Comparison of ENCODE assay signal across 20 cellular contexts in the genomic region with DNA sequence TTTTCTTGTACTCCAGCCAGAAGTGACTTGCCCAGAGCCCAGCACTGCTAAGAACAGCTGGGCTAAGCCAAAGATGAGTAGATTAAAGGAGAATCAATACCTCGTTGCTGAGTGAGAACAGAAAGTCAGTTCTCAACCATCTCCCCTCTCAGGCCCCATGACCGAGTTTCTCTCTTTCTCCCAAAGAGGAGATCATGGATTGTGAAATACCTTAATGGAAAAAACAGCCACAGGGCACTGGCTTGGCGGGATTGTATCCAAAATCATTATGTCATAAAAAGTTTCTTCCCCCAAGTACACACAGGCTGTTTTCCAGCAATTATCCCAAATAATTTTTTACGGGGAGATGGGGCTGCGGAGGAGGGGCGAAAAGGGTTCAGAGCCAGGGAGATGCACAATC.
DNase-seq lines count a peak whose midpoint lies in the region; ATAC-seq, FAIRE-seq and TF ChIP-seq lines count a peak whose summit lies in the region.
"Had no signal": no experiment of that assay in that cellular context is flagged by ENCODE, and none has a peak within 500 bp of the region (broad histone marks: within the 10 kb centered on the region; RNA-seq: fewer than 3 reads in every experiment).

No MANE protein-coding gene starts in this region.

- no peaks in the 10 kb centered on the region for H3K36me3 ChIP-seq in PC-9 (ENCODE audit: low read depth)
- H3K36me3 ChIP-seq: MG63 had no signal

- no peaks in the 10 kb centered on the region for H3K79me2 ChIP-seq in PC-9 (ENCODE audit: low read depth)

- H3K4me3 ChIP-seq in PC-9 = no peak overlapping the region
- H3K4me3 ChIP-seq in fibroblast of pulmonary artery (replicated peaks; ENCODE audit: low read depth, low read length) = no peak overlapping the region
- H3K4me3 ChIP-seq: GM12878, MG63, testis had no signal

- H2AFZ ChIP-seq in PC-9 = no peak overlapping the region

- H3K27me3 ChIP-seq in PC-9 (ENCODE audit: insufficient read depth, low read depth) = no peaks in the 10 kb centered on the region
- H3K27me3 ChIP-seq: MG63, testis had no signal

- POLR2A ChIA-PET in PC-9 (lab: Charles Lee; ENCODE audit: unreplicated experiment) = no interaction called here

- peaks cover 42% of the 10 kb centered on the region for H3K4me1 ChIP-seq in PC-9 (replicated peaks; ENCODE audit: insufficient read depth)
- H3K4me1 ChIP-seq: testis had no signal

- no peak for FAIRE-seq in D721Med (lab: Jason Lieb, UNC)

- DNase-seq in D341Med (ENCODE audit: low spot score) (peak; percentile 4), PC-9 (peak in 1 of 2 experiments; percentile 37), fibroblast of pulmonary artery (ENCODE audit: low read depth) (peak; percentile 15), mesenteric fat pad (ENCODE audit: low spot score) (peak; percentile 45), AML-193 (lab: John Stamatoyannopoulos, UW) (no peak), D721Med (ENCODE audit: insufficient read length, low spot score) (no peak), globus pallidus (ENCODE audit: low spot score) (no peak)
- DNase-seq: activated CD4-positive, alpha-beta T cell treated with anti-CD3 and anti-CD28 coated beads, Interleukin-2, amount 10 ng/mL, durations not matched to agents 24 days and 14 days; activated CD8-positive, alpha-beta memory T cell treated with anti-CD3 and anti-CD28 coated beads, Interleukin-2, amount 50 U/mL, for 48 hours; activated gamma-delta T cell; central memory CD4-positive, alpha-beta T cell; HCEC 1CT; left colon; MG63; NCI-H1694 treated with DMSO at 0.1 percent for 48 hours; RPMI8226; T-cell; testis had no signal

- peak overlapping the region; percentile 30; the same call in 1 of the 2 replicates for H3K27ac ChIP-seq in PC-9
- H3K27ac ChIP-seq: testis had no signal

- H3K4me2 ChIP-seq in PC-9 = peak overlapping the region; percentile 17

- no TSS peak for BruUV-seq in PC-9 (replicated peaks; lab: Mats Ljungman, UMichigan)

- no peak for TF ChIP-seq CTCF in PC-9 (conservative IDR thresholded peaks at IDR 0.05)
- TF ChIP-seq CTCF in fibroblast of pulmonary artery (IDR thresholded peaks at IDR 0.05; ENCODE audit: low read length, missing control alignments) = no peak
- no peak for TF ChIP-seq CTCF in D721Med (IDR thresholded peaks at IDR 0.05; ENCODE audit: insufficient read depth, missing control alignments)

- H3K9me2 ChIP-seq in PC-9 (ENCODE audit: insufficient read depth) = no peaks in the 10 kb centered on the region

- CTCF ChIA-PET in PC-9 (lab: Charles Lee) = no interaction called here

- intact Hi-C loops in PC-9 (cut with micrococcal nuclease; ENCODE audit: unreplicated experiment) = no loop called here

- H3K9me3 ChIP-seq in PC-9 (ENCODE audit: insufficient read depth, low read depth) = no peaks in the 10 kb centered on the region
- H3K9me3 ChIP-seq: MG63, testis had no signal

- no peaks in the 10 kb centered on the region for H4K20me1 ChIP-seq in PC-9 (ENCODE audit: insufficient read depth)

- H3F3A ChIP-seq in PC-9 (ENCODE audit: insufficient read depth, low read depth) = no peaks in the 10 kb centered on the region; the same call in 1 of the 2 replicates

- no peak for ATAC-seq in HG02798 (IDR thresholded peaks at IDR 0.05; ENCODE audit: poor library complexity, unreplicated experiment)
- ATAC-seq: GM12878, left colon, T-cell had no signal

Comparison
In these comparisons a context has a peak if more than half of its experiments do, and no peak if none do; other contexts are left out.
1. DNase-seq: peak in D341Med (single experiment), fibroblast of pulmonary artery (single experiment) and mesenteric fat pad (single experiment); none in AML-193 (0 of 2), D721Med (single experiment) and globus pallidus (single experiment).